In the genomic region with DNA sequence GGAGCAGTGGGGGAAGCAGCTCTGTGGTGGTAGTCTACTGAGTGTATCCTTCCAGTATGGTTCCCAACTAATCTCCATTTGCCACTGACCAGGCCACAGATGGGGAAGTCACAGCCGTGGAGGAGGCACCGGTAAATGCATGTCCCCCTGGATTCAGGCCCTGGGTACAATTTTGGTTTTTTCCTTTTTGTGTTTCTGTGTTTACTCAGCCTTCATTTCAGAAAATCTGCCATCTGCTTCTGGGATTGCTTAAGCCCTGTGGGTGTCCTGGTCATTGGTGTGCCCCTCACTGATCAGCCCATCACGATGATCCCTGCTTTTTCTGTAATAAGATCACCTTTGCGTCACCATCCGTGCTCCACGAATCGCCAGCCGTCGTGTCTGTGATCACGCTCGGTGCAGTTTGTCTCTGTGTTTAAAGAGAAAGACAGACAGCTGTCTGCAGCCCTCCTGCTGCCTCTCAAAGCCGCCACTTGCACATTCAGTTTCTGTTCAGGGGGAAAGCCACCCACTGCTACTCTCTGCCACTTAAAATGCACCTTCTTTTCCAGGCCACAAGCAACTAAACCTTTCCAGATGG, we compare ENCODE assay signal across 17 cellular contexts.
"Had no signal": no experiment of that assay in that cellular context is flagged by ENCODE, and none has a peak within 500 bp of the region (broad histone marks: within the 10 kb centered on the region; RNA-seq: fewer than 3 reads in every experiment).

No MANE protein-coding gene starts in this region.

- DNase-seq: activated CD4-positive, alpha-beta T cell treated with anti-CD3 and anti-CD28 coated beads for 4 hours; activated CD8-positive, alpha-beta memory T cell treated with anti-CD3 and anti-CD28 coated beads, Interleukin-2, amount 50 U/mL, for 4 hours; activated CD8-positive, alpha-beta T cell treated with anti-CD3 and anti-CD28 coated beads for 36 hours; activated naive CD4-positive, alpha-beta T cell; dermis blood vessel endothelial cell; foreskin keratinocyte; left colon; midbrain; nucleus accumbens; psoas muscle; sigmoid colon; stimulated activated CD4-positive, alpha-beta T cell treated with anti-CD3 and anti-CD28 coated beads, Interleukin-2, amount 100 ng/mL, for 24 hours; stimulated activated naive CD4-positive, alpha-beta T cell; T1000; transverse colon had no signal

- H3K4me3 ChIP-seq: lung, psoas muscle, sigmoid colon, transverse colon had no signal

- H3K4me3 Mint-ChIP-seq: activated CD8-positive, alpha-beta T cell treated with anti-CD3 and anti-CD28 coated beads for 36 hours; central memory CD8-positive, alpha-beta T cell had no signal

- H3K27ac ChIP-seq: foreskin keratinocyte, psoas muscle, transverse colon had no signal

- H3K4me1 ChIP-seq: foreskin keratinocyte, psoas muscle, transverse colon had no signal

- H3K27me3 Mint-ChIP-seq: activated CD8-positive, alpha-beta T cell treated with anti-CD3 and anti-CD28 coated beads for 36 hours; central memory CD8-positive, alpha-beta T cell had no signal

- H3K27ac Mint-ChIP-seq: activated CD8-positive, alpha-beta T cell treated with anti-CD3 and anti-CD28 coated beads for 36 hours had no signal

- H3K4me1 Mint-ChIP-seq: central memory CD8-positive, alpha-beta T cell had no signal

- H3K9me3 Mint-ChIP-seq: activated CD8-positive, alpha-beta T cell treated with anti-CD3 and anti-CD28 coated beads for 36 hours; central memory CD8-positive, alpha-beta T cell had no signal

- H3K27me3 ChIP-seq: foreskin keratinocyte, sigmoid colon, transverse colon had no signal

- H3K9me3 ChIP-seq: psoas muscle, sigmoid colon, transverse colon had no signal

- ATAC-seq: activated CD8-positive, alpha-beta T cell treated with anti-CD3 and anti-CD28 coated beads for 36 hours; foreskin keratinocyte; left colon; psoas muscle had no signal
